ENCODE assay signal across 8 cellular contexts in the genomic region with DNA sequence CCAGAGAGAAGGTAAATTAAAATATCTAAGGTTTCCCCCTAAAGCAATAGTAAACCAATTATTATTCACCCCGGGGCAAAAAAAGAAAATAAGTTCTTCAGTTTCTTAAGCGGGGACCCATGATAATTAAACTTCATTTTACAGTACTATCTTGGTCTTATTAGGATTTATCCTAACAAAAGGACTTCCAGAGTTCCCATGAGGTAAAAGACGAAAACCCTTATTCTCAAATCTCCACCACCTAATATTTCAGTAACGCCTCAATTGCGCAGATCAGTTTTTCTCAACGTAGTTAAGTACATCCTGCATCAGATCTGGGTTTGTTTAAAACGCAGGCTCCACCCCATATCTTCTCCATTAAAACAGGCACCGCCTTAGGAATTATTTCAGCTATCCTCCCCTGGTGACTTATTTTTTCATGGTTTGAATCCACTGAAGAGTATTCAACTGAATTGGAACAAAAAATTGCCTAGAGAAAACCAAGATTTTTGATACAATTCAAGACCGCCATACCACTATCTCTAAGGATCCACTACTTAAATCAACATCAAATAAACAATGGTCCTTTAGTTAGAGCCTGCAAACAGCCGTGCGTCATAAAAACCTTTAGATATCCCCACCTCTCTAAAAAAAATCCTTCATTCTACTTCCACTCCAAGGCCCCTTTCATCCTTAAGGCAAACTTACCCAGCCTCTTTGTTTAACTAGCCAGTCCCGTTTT. TPM values are rescaled to one million over a fixed set of nuclear protein-coding genes. Genes with fewer than 3 reads are reported as not detected.
A peak's percentile ranks its signal among the peaks of the same experiment; 100 is the strongest.
DNase-seq lines count a peak whose midpoint lies in the region; ATAC-seq and TF ChIP-seq lines count a peak whose summit lies in the region.

No MANE protein-coding gene starts in this region.

- H2BK15ac ChIP-seq in mesenchymal stem cell (ENCODE audit: low read depth, poor library complexity, severe bottlenecking) = no peak overlapping the region

- no peak overlapping the region for H2BK12ac ChIP-seq in mesenchymal stem cell (ENCODE audit: low read length in 2 of 2)

- no peak overlapping the region for H4K91ac ChIP-seq in mesenchymal stem cell (ENCODE audit: low read length)

- no peaks in the 10 kb centered on the region for H3K9me3 Mint-ChIP-seq in MCF 10A (ENCODE audit: unreplicated experiment)

- no peak overlapping the region for H2BK5ac ChIP-seq in mesenchymal stem cell (ENCODE audit: low read depth, low read length, poor library complexity, severe bottlenecking)

- peak overlapping the region in 1 of 2 experiments; percentile 92 for H3K4me3 ChIP-seq in mesenchymal stem cell (ENCODE audit: insufficient read depth in 1 of 2, low read depth in 1 of 2, low read length in 2 of 2)

- H3K27ac Mint-ChIP-seq in MCF 10A (ENCODE audit: low read depth, unreplicated experiment) = peak overlapping the region; percentile 99

- intact Hi-C loops in MCF 10A (cut with micrococcal nuclease) = loop anchor here (1.0 to 5.0 kb wide), 3 partner anchors 33 to 120 kb away; a partner anchor contains a TSS

- H3K18ac ChIP-seq in mesenchymal stem cell (ENCODE audit: low read depth in 1 of 2, low read length in 2 of 2) = peak overlapping the region in 1 of 2 experiments; percentile 52

- no peak for TF ChIP-seq CTCF in MCF 10A (IDR thresholded peaks at IDR 0.05; ENCODE audit: unreplicated experiment)
- TF ChIP-seq CTCF in omental fat pad (IDR thresholded peaks at IDR 0.05) = no peak

- H3K4me1 ChIP-seq in mesenchymal stem cell (ENCODE audit: control insufficient read depth, insufficient read depth, low read depth, low read length) = peaks cover 10% of the 10 kb centered on the region

- H3K79me1 ChIP-seq in mesenchymal stem cell (replicated peaks; ENCODE audit: low read length, poor library complexity, severe bottlenecking) = peaks cover 7% of the 10 kb centered on the region

- ATAC-seq in HG02588 (IDR thresholded peaks at IDR 0.05; ENCODE audit: unreplicated experiment) = no peak
- ATAC-seq in HG02798 (IDR thresholded peaks at IDR 0.05; ENCODE audit: poor library complexity, unreplicated experiment) = no peak
- ATAC-seq in omental fat pad (ENCODE audit: low FRiP score) = no peak

- peak; percentile 52 for DNase-seq in DMS79 (lab: John Stamatoyannopoulos, UW)
- peak; percentile 46 for DNase-seq in M059J (ENCODE audit: low read depth)
- no peak for DNase-seq in MCF 10A (ENCODE audit: unreplicated experiment)
- peak; percentile 55 for DNase-seq in mesenchymal stem cell
- DNase-seq in omental fat pad (ENCODE audit: low spot score) = no peak
- no peak for DNase-seq in NCI-H187 treated with DMSO at 0.1 percent for 48 hours (lab: John Stamatoyannopoulos, UW)

- no peaks in the 10 kb centered on the region for H3K9me3 ChIP-seq in mesenchymal stem cell (ENCODE audit: control insufficient read depth, low read length)

- POLR2A ChIA-PET in MCF 10A (lab: Yijun Ruan, JAX) = interaction anchor here (0.6 to 27.7 kb wide), 31 partner anchors 8 to 1414 kb away, joined by 3 to 1801 read pairs (median 4); a partner anchor contains a TSS

- WGBS in mesenchymal stem cell = under 1% methylated on average over 12 of the region's 12 CpGs

- H3K4me1 Mint-ChIP-seq in MCF 10A (ENCODE audit: insufficient read depth, unreplicated experiment) = peaks cover 35% of the 10 kb centered on the region

- peaks cover 72% of the 10 kb centered on the region for H3K36me3 Mint-ChIP-seq in MCF 10A (ENCODE audit: insufficient read depth, unreplicated experiment)

- H3K27me3 Mint-ChIP-seq in MCF 10A (ENCODE audit: insufficient read depth, unreplicated experiment) = no peaks in the 10 kb centered on the region

- H3K36me3 ChIP-seq in mesenchymal stem cell (ENCODE audit: control insufficient read depth in 1 of 2, insufficient read depth in 2 of 2, low read depth in 1 of 2, low read length in 2 of 2) = peaks cover 23 to 63% of the 10 kb centered on the region in 2 experiments

- peak overlapping the region; percentile 96 for H3K9ac ChIP-seq in mesenchymal stem cell (ENCODE audit: low read length)

- H3K23ac ChIP-seq in mesenchymal stem cell (ENCODE audit: low read length in 2 of 2) = no peak overlapping the region

- peak overlapping the region; percentile 99 for H3K27ac ChIP-seq in mesenchymal stem cell (ENCODE audit: low read length, poor library complexity, severe bottlenecking)

- BruUV-seq in MCF 10A (replicated peaks; lab: Mats Ljungman, UMichigan) = no TSS peak

- no peak overlapping the region for H3K4ac ChIP-seq in mesenchymal stem cell (ENCODE audit: low read depth in 1 of 2, low read length in 2 of 2)

- H3K27me3 ChIP-seq in mesenchymal stem cell (ENCODE audit: control insufficient read depth in 1 of 2, insufficient read depth in 1 of 2, low read length in 2 of 2) = no peaks in the 10 kb centered on the region

- no peak overlapping the region for H4K8ac ChIP-seq in mesenchymal stem cell (ENCODE audit: low read length)

- H2AK5ac ChIP-seq in mesenchymal stem cell (ENCODE audit: low read length, severe bottlenecking) = no peak overlapping the region

- H2BK120ac ChIP-seq in mesenchymal stem cell (ENCODE audit: low read depth, low read length) = no peak overlapping the region

- H3K4me2 ChIP-seq in mesenchymal stem cell (ENCODE audit: low read length, poor library complexity, severe bottlenecking) = peak overlapping the region; percentile 91

- no peak overlapping the region for H2AFZ ChIP-seq in mesenchymal stem cell (ENCODE audit: low read depth, low read length)

- peak overlapping the region; percentile 99 for H3K4me3 Mint-ChIP-seq in MCF 10A (ENCODE audit: unreplicated experiment)

- H3K14ac ChIP-seq in mesenchymal stem cell (ENCODE audit: low read length in 2 of 2) = no peak overlapping the region

- CTCF ChIA-PET in MCF 10A (lab: Yijun Ruan, JAX) = interaction anchor here (0.5 to 12.7 kb wide), 9 partner anchors 8 to 228 kb away, joined by 3 to 245 read pairs (median 3); no protein-coding TSS in a partner anchor

RNA-seq across cellular contexts. Expression of a gene that starts 1.7 kb away (rescaled TPM):
- 130 and 216 TPM in 2 replicates for total RNA-seq in M059J (2014; rRNA removed; shearing (Covaris generic))
- total RNA-seq in MCF 10A (2022) (497 and 624 TPM in 2 replicates), omental fat pad (100 to 1,000 TPM; 505 to 845 (median 657) TPM)
- 229 TPM for polyA plus RNA-seq in mesenchymal stem cell (2013, experiment 1 of 2)
- 224 TPM for polyA plus RNA-seq in mesenchymal stem cell (2013, experiment 2 of 2)

RNA-seq across cellular contexts. Expression of a gene that starts 28.5 kb away (rescaled TPM):
- total RNA-seq in M059J (2014; rRNA removed; shearing (Covaris generic)) = 1.2 and 2.0 TPM in 2 replicates
- total RNA-seq in MCF 10A (2022) (9.6 and 13.3 TPM in 2 replicates), omental fat pad (10 to 100 TPM; 33.7 to 46.6 (median 39.9) TPM)
- 15.0 TPM for polyA plus RNA-seq in mesenchymal stem cell (2013, experiment 1 of 2)
- 14.4 TPM for polyA plus RNA-seq in mesenchymal stem cell (2013, experiment 2 of 2)

RNA-seq across cellular contexts. Expression of a gene that starts 51.7 kb away (rescaled TPM):
- 231 and 284 TPM in 2 replicates for total RNA-seq in M059J (2014; rRNA removed; shearing (Covaris generic))
- total RNA-seq in MCF 10A (2022) (261 and 294 TPM in 2 replicates), omental fat pad (100 to 1,000 TPM; 115 to 179 (median 155) TPM)
- 71.3 TPM for polyA plus RNA-seq in mesenchymal stem cell (2013, experiment 1 of 2)
- polyA plus RNA-seq in mesenchymal stem cell (2013, experiment 2 of 2) = 71.6 TPM

Comparison
In these comparisons a context has a peak if more than half of its experiments do, and no peak if none do; other contexts are left out.
1. DNase-seq: peak in DMS79 (single experiment), M059J (single experiment) and mesenchymal stem cell (single experiment); none in MCF 10A (single experiment), omental fat pad (single experiment) and NCI-H187 treated with DMSO at 0.1 percent for 48 hours (single experiment).